In the genomic region with DNA sequence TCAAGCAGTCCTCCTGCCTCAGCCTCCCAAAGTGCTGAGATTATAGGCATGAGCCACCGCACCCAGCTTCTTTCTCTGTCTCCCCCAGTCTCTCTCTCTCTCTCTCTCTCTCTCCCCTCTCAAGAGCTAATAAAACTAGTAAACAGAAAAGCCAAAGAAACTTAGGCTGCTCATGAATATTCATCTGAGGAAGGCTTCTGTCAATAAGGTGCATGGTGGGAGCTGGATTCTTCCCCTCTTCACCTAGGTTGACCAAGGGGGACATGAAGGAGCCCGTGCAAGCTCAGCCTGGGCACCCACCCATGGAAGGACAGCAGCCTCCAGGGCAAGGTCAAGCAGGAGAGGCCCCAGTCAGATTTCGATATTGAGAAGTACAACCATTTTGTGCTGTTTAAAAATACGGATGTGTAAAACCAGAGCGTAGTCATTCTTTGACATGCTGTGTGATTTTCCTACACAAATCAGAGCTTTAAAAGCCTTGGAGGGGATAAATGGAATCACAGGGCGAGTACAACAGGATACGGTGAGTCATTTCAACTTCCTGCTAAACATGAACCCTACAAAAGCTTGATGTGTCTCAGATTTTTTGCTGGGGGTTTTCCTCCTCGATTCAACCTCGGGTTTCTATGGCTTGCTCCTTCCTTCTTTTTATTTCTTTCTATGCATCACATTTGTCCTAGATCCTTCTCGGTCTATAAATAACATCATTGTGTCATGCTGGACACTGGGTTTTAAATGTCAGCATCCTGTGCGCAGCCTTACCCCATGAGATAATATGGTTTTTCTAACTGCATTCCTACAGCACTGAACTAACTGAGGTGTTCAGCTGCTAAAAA, we compare ENCODE assay signal across 9 cellular contexts.
A peak's percentile ranks its signal among the peaks of the same experiment; 100 is the strongest.
DNase-seq lines count a peak whose midpoint lies in the region; ATAC-seq and TF ChIP-seq lines count a peak whose summit lies in the region.
"Had no signal": no experiment of that assay in that cellular context is flagged by ENCODE, and none has a peak within 500 bp of the region (broad histone marks: within the 10 kb centered on the region; RNA-seq: fewer than 3 reads in every experiment).

No MANE protein-coding gene starts in this region.

- no peaks in the 10 kb centered on the region for H3K9me2 ChIP-seq in OCI-LY7 (ENCODE audit: insufficient read depth, low read length)

- peaks cover 17 to 27% (median 25%) of the 10 kb centered on the region in 3 donors for H3K4me1 Mint-ChIP-seq in naive B cell

- H3K79me2 ChIP-seq in OCI-LY7 (ENCODE audit: insufficient read depth, low read depth, low read length), result no peaks in the 10 kb centered on the region

- peak; percentile 46 for ATAC-seq in HG02588 (IDR thresholded peaks at IDR 0.05; ENCODE audit: unreplicated experiment)
- ATAC-seq in naive B cell (ENCODE audit: low read depth in 2 of 2), result peak; percentile 91 to 93

- CTCF ChIA-PET in OCI-LY7 (lab: Charles Lee; ENCODE audit: unreplicated experiment), result interaction anchor here (0.8 kb wide), 1 partner anchor 14 kb away, joined by 3 read pairs; no protein-coding TSS in a partner anchor

- no peaks in the 10 kb centered on the region for H3K36me3 ChIP-seq in OCI-LY7 (ENCODE audit: insufficient read depth, low read length)

- no peaks in the 10 kb centered on the region for H3K27me3 Mint-ChIP-seq in naive B cell

- intact Hi-C loops in OCI-LY7 (cut with micrococcal nuclease; ENCODE audit: unreplicated experiment), result no loop called here

- no peaks in the 10 kb centered on the region for H3K36me3 Mint-ChIP-seq in naive B cell

- H3K4me3 ChIP-seq in OCI-LY7 (ENCODE audit: low read depth, low read length, poor library complexity, severe bottlenecking), result no peak overlapping the region

- peaks cover 8% of the 10 kb centered on the region for H3K4me1 ChIP-seq in OCI-LY7 (ENCODE audit: insufficient read depth, low read length, poor library complexity, severe bottlenecking)

- H3K27ac Mint-ChIP-seq in naive B cell, result peak overlapping the region; percentile 9 to 94 (median 90)

- DNase-seq in DMS153 (lab: John Stamatoyannopoulos, UW) (peak; percentile 30), DMS153 treated with DMSO at 0.1 percent for 48 hours (lab: John Stamatoyannopoulos, UW; ENCODE audit: unreplicated experiment) (no peak), OCI-LY7 (ENCODE audit: low spot score) (peak; percentile 7), cerebellum (ENCODE audit: low spot score) (peak; percentile 84), naive B cell (peak; percentile 52), activated gamma-delta T cell treated with Interleukin-2 at 50 U/mL for 16 hours (no peak)
- DNase-seq in effector CD8-positive, alpha-beta T cell (lab: John Stamatoyannopoulos, UW), result no peak

- peak overlapping the region; percentile 20; the same call in 1 of the 2 replicates for H2AFZ ChIP-seq in OCI-LY7 (ENCODE audit: low read length)

- no peaks in the 10 kb centered on the region for H3K9me3 ChIP-seq in OCI-LY7 (ENCODE audit: low read length)

- H3K27ac ChIP-seq in OCI-LY7 (ENCODE audit: low read depth, low read length, poor library complexity, severe bottlenecking), result no peak overlapping the region
- H3K27ac ChIP-seq: 22Rv1 had no signal

- no peak for TF ChIP-seq CTCF in OCI-LY7 (conservative IDR thresholded peaks at IDR 0.05; ENCODE audit: low read length)

- H3K9me3 Mint-ChIP-seq in naive B cell, result peaks cover 0 to 4% (median 0%) of the 10 kb centered on the region in 7 donors

- peak overlapping the region; percentile 6 to 77 (median 60) for H3K4me3 Mint-ChIP-seq in naive B cell

- H4K20me1 ChIP-seq in OCI-LY7 (ENCODE audit: insufficient read depth, low read length), result no peaks in the 10 kb centered on the region

- BruUV-seq in OCI-LY7 (replicated peaks; lab: Mats Ljungman, UMichigan), result no TSS peak

- H3K4me2 ChIP-seq in OCI-LY7 (ENCODE audit: low read length), result no peak overlapping the region

- POLR2A ChIA-PET in OCI-LY7 (lab: Charles Lee), result interaction anchor here (0.6 to 0.7 kb wide), 2 partner anchors 46 to 117 kb away, joined by 3 to 4 read pairs; no protein-coding TSS in a partner anchor

Comparison
In these comparisons a context has a peak if more than half of its experiments do, and no peak if none do; other contexts are left out.
1. DNase-seq: peak in DMS153 (single experiment), OCI-LY7 (single experiment), cerebellum (single experiment) and naive B cell (single experiment); none in DMS153 treated with DMSO at 0.1 percent for 48 hours (single experiment), activated gamma-delta T cell treated with Interleukin-2 at 50 U/mL for 16 hours (single experiment) and effector CD8-positive, alpha-beta T cell (single experiment).